ENCODE assay signal across 8 cellular contexts in genomic region chr1:170530972-170531757, GRCh38.
A peak's percentile ranks its signal among the peaks of the same experiment; 100 is the strongest.
DNase-seq lines count a peak whose midpoint lies in the region; ATAC-seq and TF ChIP-seq lines count a peak whose summit lies in the region.

No MANE protein-coding gene starts in this region.

- H3K27me3 Mint-ChIP-seq in stimulated activated naive CD8-positive, alpha-beta T cell treated with anti-CD3 and anti-CD28 coated beads, Interleukin-15, Interleukin-2, amounts not matched to agents 100 ng/mL and 50 ng/mL, for 24 hours = peaks cover 4% of the 10 kb centered on the region

- peak overlapping the region; percentile 53 for H3K27ac Mint-ChIP-seq in stimulated activated naive CD8-positive, alpha-beta T cell treated with anti-CD3 and anti-CD28 coated beads, Interleukin-15, Interleukin-2, amounts not matched to agents 100 ng/mL and 50 ng/mL, for 24 hours

- H3K36me3 Mint-ChIP-seq in stimulated activated naive CD8-positive, alpha-beta T cell treated with anti-CD3 and anti-CD28 coated beads, Interleukin-15, Interleukin-2, amounts not matched to agents 100 ng/mL and 50 ng/mL, for 24 hours (ENCODE audit: low read depth) = peaks cover 5% of the 10 kb centered on the region

- H3K9me3 Mint-ChIP-seq in stimulated activated naive CD8-positive, alpha-beta T cell treated with anti-CD3 and anti-CD28 coated beads, Interleukin-15, Interleukin-2, amounts not matched to agents 100 ng/mL and 50 ng/mL, for 24 hours = no peaks in the 10 kb centered on the region

- H3K4me3 Mint-ChIP-seq in stimulated activated naive CD8-positive, alpha-beta T cell treated with anti-CD3 and anti-CD28 coated beads, Interleukin-15, Interleukin-2, amounts not matched to agents 100 ng/mL and 50 ng/mL, for 24 hours = no peak overlapping the region

- H3K9ac ChIP-seq in iPS-15b (ENCODE audit: low read depth, low read length) = peak overlapping the region; percentile 58

- ATAC-seq in GM19397 (IDR thresholded peaks at IDR 0.05; ENCODE audit: unreplicated experiment) = peak; percentile 0
- no peak for ATAC-seq in HG03469 (IDR thresholded peaks at IDR 0.05; ENCODE audit: unreplicated experiment)

- H3K27ac ChIP-seq in VCaP = peak overlapping the region; percentile 90

- H3K4me1 ChIP-seq in iPS-15b (ENCODE audit: control insufficient read depth, insufficient read depth, low read length) = peaks cover 2% of the 10 kb centered on the region

- H3K27me3 ChIP-seq in iPS-15b (ENCODE audit: control insufficient read depth, insufficient read depth, low read length) = no peaks in the 10 kb centered on the region

- H3K36me3 ChIP-seq in iPS-15b (ENCODE audit: control insufficient read depth, insufficient read depth, low read length) = no peaks in the 10 kb centered on the region

- H3K4me3 ChIP-seq in AG09309 (ENCODE audit: control insufficient read depth, low read depth, low read length) (peak overlapping the region; percentile 69), iPS-15b (ENCODE audit: low read depth, low read length) (peak overlapping the region; percentile 74)

- DNase-seq in AG09309 (ENCODE audit: low read depth) (no peak), GDM1 (lab: John Stamatoyannopoulos, UW) (no peak), D341Med (ENCODE audit: low spot score) (no peak)

- H3K4me1 Mint-ChIP-seq in stimulated activated naive CD8-positive, alpha-beta T cell treated with anti-CD3 and anti-CD28 coated beads, Interleukin-15, Interleukin-2, amounts not matched to agents 100 ng/mL and 50 ng/mL, for 24 hours (ENCODE audit: low read depth) = peaks cover 13% of the 10 kb centered on the region

- no peaks in the 10 kb centered on the region for H3K9me3 ChIP-seq in iPS-15b (ENCODE audit: control insufficient read depth, insufficient read depth, low read length)

- TF ChIP-seq CTCF in AG09309 (IDR thresholded peaks at IDR 0.05; ENCODE audit: control insufficient read depth, insufficient read depth, low read depth, low read length, missing control alignments) (no peak), VCaP (conservative IDR thresholded peaks at IDR 0.05) (no peak)
